In genomic region chr11:74683279-74683871, GRCh38 we compare ENCODE assay signal across 8 cellular contexts. TPM values are rescaled to one million over a fixed set of nuclear protein-coding genes. Genes with fewer than 3 reads are reported as not detected.
DNase-seq lines count a peak whose midpoint lies in the region; ATAC-seq and TF ChIP-seq lines count a peak whose summit lies in the region.

No MANE protein-coding gene starts in this region.

- peak overlapping the region in 3 of 10 donors; percentile 42 to 53 (median 46) for H3K4me3 Mint-ChIP-seq in naive thymus-derived CD4-positive, alpha-beta T cell

- no peaks in the 10 kb centered on the region for H4K20me1 ChIP-seq in OCI-LY1 (ENCODE audit: insufficient read depth, low read length)

- peaks cover 0 to 6% (median 0%) of the 10 kb centered on the region in 7 donors for H3K4me1 Mint-ChIP-seq in naive thymus-derived CD4-positive, alpha-beta T cell

- peaks cover 31% of the 10 kb centered on the region for H3K4me1 ChIP-seq in ACC112 (ENCODE audit: control insufficient read depth, insufficient read depth, low read length, unreplicated experiment)
- no peaks in the 10 kb centered on the region for H3K4me1 ChIP-seq in OCI-LY1 (ENCODE audit: insufficient read depth, low read length, severe bottlenecking)
- H3K4me1 ChIP-seq in foreskin keratinocyte, result no peaks in the 10 kb centered on the region
- H3K4me1 ChIP-seq in naive thymus-derived CD4-positive, alpha-beta T cell (ENCODE audit: control insufficient read depth in 2 of 2, insufficient read depth in 2 of 2, low read length in 2 of 2), result no peaks in the 10 kb centered on the region

- no peaks in the 10 kb centered on the region for H3K9me3 ChIP-seq in OCI-LY1 (ENCODE audit: low read length)
- no peaks in the 10 kb centered on the region for H3K9me3 ChIP-seq in naive thymus-derived CD4-positive, alpha-beta T cell (ENCODE audit: control insufficient read depth in 2 of 3, low read length in 3 of 3)

- H3K27ac Mint-ChIP-seq in naive thymus-derived CD4-positive, alpha-beta T cell, result no peak overlapping the region

- H3K36me3 ChIP-seq in ACC112 (ENCODE audit: insufficient read depth, low read length), result no peaks in the 10 kb centered on the region
- no peaks in the 10 kb centered on the region for H3K36me3 ChIP-seq in OCI-LY1 (ENCODE audit: insufficient read depth, low read length)
- H3K36me3 ChIP-seq in naive thymus-derived CD4-positive, alpha-beta T cell (ENCODE audit: control insufficient read depth in 2 of 3, insufficient read depth in 3 of 3, low read length in 3 of 3), result no peaks in the 10 kb centered on the region

- H3K9me3 Mint-ChIP-seq in naive thymus-derived CD4-positive, alpha-beta T cell, result peaks cover 0 to 2% (median 0%) of the 10 kb centered on the region in 11 donors

- no peaks in the 10 kb centered on the region for H3F3A ChIP-seq in OCI-LY1 (ENCODE audit: insufficient read depth, low read length)

- CTCF ChIA-PET in naive thymus-derived CD4-positive, alpha-beta T cell (lab: Charles Lee), result no interaction called here

- H3K4me3 ChIP-seq in ACC112 (ENCODE audit: low read depth, low read length) (peak overlapping the region; percentile 73), OCI-LY1 (ENCODE audit: low read depth, low read length, poor library complexity, severe bottlenecking) (peak overlapping the region; percentile 32)
- no peak overlapping the region for H3K4me3 ChIP-seq in naive thymus-derived CD4-positive, alpha-beta T cell (ENCODE audit: low read length)

- H3K27ac ChIP-seq in ACC112 (ENCODE audit: low read depth, low read length) (no peak overlapping the region), OCI-LY1 (ENCODE audit: low read depth, low read length, poor library complexity, severe bottlenecking) (no peak overlapping the region), foreskin keratinocyte (no peak overlapping the region)
- H3K27ac ChIP-seq in naive thymus-derived CD4-positive, alpha-beta T cell (ENCODE audit: low read depth, low read length), result no peak overlapping the region

- H2AFZ ChIP-seq in ACC112 (ENCODE audit: low read length, unreplicated experiment) (peak overlapping the region; percentile 86), OCI-LY1 (ENCODE audit: low read length) (no peak overlapping the region)

- H3K4me2 ChIP-seq in OCI-LY1 (ENCODE audit: low read length), result peak overlapping the region; percentile 30; the same call in 1 of the 2 replicates

- intact Hi-C loops in naive thymus-derived CD4-positive, alpha-beta T cell (cut with micrococcal nuclease), result no loop called here

- H3K27me3 ChIP-seq in ACC112 (ENCODE audit: insufficient read depth, low read length) (no peaks in the 10 kb centered on the region), OCI-LY1 (ENCODE audit: insufficient read depth, low read length) (peaks cover 14% of the 10 kb centered on the region; the same call in 1 of the 2 replicates), foreskin keratinocyte (peaks cover 15% of the 10 kb centered on the region)
- peaks cover 0 to 11% of the 10 kb centered on the region in 2 donors for H3K27me3 ChIP-seq in naive thymus-derived CD4-positive, alpha-beta T cell (ENCODE audit: control insufficient read depth in 2 of 2, insufficient read depth in 2 of 2, low read length in 2 of 2)

- H3K9me2 ChIP-seq in OCI-LY1 (ENCODE audit: low read depth, low read length), result no peaks in the 10 kb centered on the region

- POLR2A ChIA-PET in naive thymus-derived CD4-positive, alpha-beta T cell (lab: Charles Lee), result no interaction called here

- DNase-seq in foreskin keratinocyte (no peak), SK-N-DZ (ENCODE audit: low spot score) (no peak), kidney glomerular epithelial cell (lab: John Stamatoyannopoulos, UW) (no peak)
- no peak for DNase-seq in naive thymus-derived CD4-positive, alpha-beta T cell

- H3K36me3 Mint-ChIP-seq in naive thymus-derived CD4-positive, alpha-beta T cell, result no peaks in the 10 kb centered on the region

- ATAC-seq in foreskin keratinocyte (peak; percentile 9), HG03520 (IDR thresholded peaks at IDR 0.05; ENCODE audit: unreplicated experiment) (no peak), HG03045 (IDR thresholded peaks at IDR 0.05; ENCODE audit: unreplicated experiment) (no peak)
- peak; percentile 23 for ATAC-seq in naive thymus-derived CD4-positive, alpha-beta T cell

- TF ChIP-seq CTCF in OCI-LY1 (IDR thresholded peaks at IDR 0.05; ENCODE audit: low read length) (peak; percentile 40), foreskin keratinocyte (conservative IDR thresholded peaks at IDR 0.05) (peak; percentile 48)

- H3K27me3 Mint-ChIP-seq in naive thymus-derived CD4-positive, alpha-beta T cell, result peaks cover 16 to 37% (median 33%) of the 10 kb centered on the region in 5 donors

- no peak overlapping the region for H3K9ac ChIP-seq in OCI-LY1 (ENCODE audit: low read length)

- H3K79me2 ChIP-seq in ACC112 (ENCODE audit: control insufficient read depth, insufficient read depth, low read length, unreplicated experiment) (no peaks in the 10 kb centered on the region), OCI-LY1 (ENCODE audit: insufficient read depth, low read length) (no peaks in the 10 kb centered on the region)

RNA-seq across cellular contexts. Expression of gene CHRDL2, which starts 47.9 kb away (rescaled TPM):
- not detected in 2 replicates for total RNA-seq in foreskin keratinocyte
- polyA plus RNA-seq in foreskin keratinocyte, result not detected in 2 replicates
- not detected for total RNA-seq in naive thymus-derived CD4-positive, alpha-beta T cell
- polyA plus RNA-seq in naive thymus-derived CD4-positive, alpha-beta T cell, result not detected
- polyA plus RNA-seq in SK-N-DZ (2014; cell fraction: cytosol; rRNA removed), result 0.44 TPM in 1 of 2 replicates, not detected in the other
- 0.81 and 8.5 TPM in 2 replicates for polyA plus RNA-seq in SK-N-DZ (2014; cell fraction: nucleus; rRNA removed)

Comparison
In these comparisons a context has a peak if more than half of its experiments do, and no peak if none do; other contexts are left out.
1. ATAC-seq: peak in foreskin keratinocyte (single experiment) and naive thymus-derived CD4-positive, alpha-beta T cell (single experiment); none in HG03520 (single experiment) and HG03045 (single experiment).